ENCODE assay signal across 1 cellular context in genomic region chr14:103333754-103334643, GRCh38.
A peak's percentile ranks its signal among the peaks of the same experiment; 100 is the strongest.
TF ChIP-seq lines count a peak whose summit lies in the region.

Gene EIF5 (plus strand): TSS chr14:103334237. CDS start chr14:103335861, 1,624 bp downstream.

TF ChIP-seq in SK-N-SH, 30 proteins besides CTCF, POLR2A, EP300 and RAD21 (continued from another document):
- no peak for TF ChIP-seq REST (IDR thresholded peaks at IDR 0.05; ENCODE audit: low read depth, low read length)
- no peak for TF ChIP-seq NFIC (IDR thresholded peaks at IDR 0.05; ENCODE audit: borderline replicate concordance)
- TF ChIP-seq EZH2phosphoT487 (IDR thresholded peaks at IDR 0.05; ENCODE audit: borderline replicate concordance, low read depth) = no peak
- no peak for TF ChIP-seq FOSL2 (IDR thresholded peaks at IDR 0.05; ENCODE audit: borderline replicate concordance, low read depth)
- 0 out of 2 replicates have a peak, but pooled peaks have one; percentile 45 for TF ChIP-seq TEAD4 (IDR thresholded peaks at IDR 0.05; ENCODE audit: borderline replicate concordance, insufficient read depth)
TF ChIP-seq in SK-N-SH: peak in this region for 13.
